Comparison of ENCODE assay signal across 9 cellular contexts in the genomic region with DNA sequence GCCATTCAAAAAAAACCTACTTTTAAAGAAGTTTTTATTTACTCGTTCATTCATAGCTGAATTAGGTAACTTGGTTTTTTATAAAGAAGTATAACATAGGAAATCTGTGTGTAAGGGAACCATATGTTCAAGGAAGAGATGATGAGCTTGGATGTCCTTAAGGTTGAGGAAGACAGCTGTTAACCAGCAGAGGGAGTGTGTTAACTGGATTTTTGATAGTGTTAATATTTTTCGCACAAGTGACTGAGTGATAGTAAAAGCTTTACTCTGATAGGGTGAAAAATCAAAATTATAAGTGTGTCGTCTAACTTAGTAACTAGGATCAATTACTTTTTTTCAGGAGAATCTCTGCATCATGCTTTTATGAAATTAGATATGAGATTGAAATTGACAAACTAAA.
A peak's percentile ranks its signal among the peaks of the same experiment; 100 is the strongest.
DNase-seq lines count a peak whose midpoint lies in the region; ATAC-seq and TF ChIP-seq lines count a peak whose summit lies in the region.
"Had no signal": no experiment of that assay in that cellular context is flagged by ENCODE, and none has a peak within 500 bp of the region (broad histone marks: within the 10 kb centered on the region; RNA-seq: fewer than 3 reads in every experiment).

No MANE protein-coding gene starts in this region.

- peak; percentile 38 for TF ChIP-seq CTCF in epithelial cell of esophagus (IDR thresholded peaks at IDR 0.05; ENCODE audit: insufficient read depth, low read depth, low read length, missing control alignments)
- TF ChIP-seq CTCF in retinal pigment epithelial cell (conservative IDR thresholded peaks at IDR 0.05; ENCODE audit: low read depth, low read length) = peak; percentile 67

- no peak overlapping the region for H3K4me3 ChIP-seq in epithelial cell of esophagus (ENCODE audit: low read length)
- no peak overlapping the region for H3K4me3 ChIP-seq in retinal pigment epithelial cell (ENCODE audit: low read length)

- ATAC-seq in GM18868 (IDR thresholded peaks at IDR 0.05; ENCODE audit: unreplicated experiment) = no peak

- DNase-seq in NCI-H1105 treated with DMSO at 0.1 percent for 48 hours (lab: John Stamatoyannopoulos, UW) (peak; percentile 4), NCI-H1105 (lab: John Stamatoyannopoulos, UW) (no peak), NCI-H69 (lab: John Stamatoyannopoulos, UW) (peak; percentile 27), epithelial cell of esophagus (ENCODE audit: low read depth) (peak; percentile 15), retinal pigment epithelial cell (ENCODE audit: low read depth) (no peak), NOMO-1 treated with DMSO at 0.1 percent for 48 hours (lab: John Stamatoyannopoulos, UW; ENCODE audit: unreplicated experiment) (no peak), NCI-H1436 (lab: John Stamatoyannopoulos, UW) (no peak)
- DNase-seq: amygdala had no signal

Comparison
In these comparisons a context has a peak if more than half of its experiments do, and no peak if none do; other contexts are left out.
1. DNase-seq: peak in NCI-H1105 treated with DMSO at 0.1 percent for 48 hours (single experiment), NCI-H69 (single experiment) and epithelial cell of esophagus (single experiment); none in NCI-H1105 (single experiment), retinal pigment epithelial cell (single experiment), NOMO-1 treated with DMSO at 0.1 percent for 48 hours (single experiment) and NCI-H1436 (single experiment).